Comparison of ENCODE assay signal across 9 cellular contexts in the genomic region with DNA sequence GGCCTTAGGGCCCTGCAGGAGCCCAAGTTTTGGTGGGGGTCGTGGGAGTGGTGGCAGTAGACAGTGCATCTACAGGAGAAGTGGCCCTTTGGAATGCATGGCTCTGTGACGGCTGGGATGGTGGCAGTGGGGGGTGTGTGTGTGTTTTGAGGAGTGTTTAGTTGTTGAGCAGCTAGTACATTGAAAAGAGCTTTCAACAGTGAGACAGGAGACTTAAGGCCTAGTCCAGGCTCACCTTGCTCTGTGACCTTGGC. TPM values are rescaled to one million over a fixed set of nuclear protein-coding genes. Genes with fewer than 3 reads are reported as not detected.
DNase-seq lines count a peak whose midpoint lies in the region; ATAC-seq and TF ChIP-seq lines count a peak whose summit lies in the region.
"Had no signal": no experiment of that assay in that cellular context is flagged by ENCODE, and none has a peak within 500 bp of the region (broad histone marks: within the 10 kb centered on the region; RNA-seq: fewer than 3 reads in every experiment).

No MANE protein-coding gene starts in this region.

- H3K27ac ChIP-seq in cardiac muscle cell (no peak overlapping the region), lower lobe of right lung (peak overlapping the region; percentile 97), upper lobe of left lung (peak overlapping the region; percentile 88 to 98 (median 96))

- in situ Hi-C loops in astrocyte of the spinal cord (cut with HindIII; ENCODE audit: low sequenced_read_pairs) = no loop called here
- in situ Hi-C loops in ACHN (cut with HindIII; ENCODE audit: low pct_ligation_motif_present, low pct_unique_long_range_greater_than_20kb, low sequenced_read_pairs) = no loop called here

- no peak for TF ChIP-seq POLR2A in upper lobe of left lung (IDR thresholded peaks at IDR 0.05)

- no peaks in the 10 kb centered on the region for H3K36me3 ChIP-seq in cardiac muscle cell
- peaks cover 14% of the 10 kb centered on the region for H3K36me3 ChIP-seq in lower lobe of right lung
- H3K36me3 ChIP-seq in upper lobe of left lung = peaks cover 0 to 14% (median 6%) of the 10 kb centered on the region in 4 donors

- H3K27me3 ChIP-seq in cardiac muscle cell = no peaks in the 10 kb centered on the region
- no peaks in the 10 kb centered on the region for H3K27me3 ChIP-seq in lower lobe of right lung (ENCODE audit: low read depth)
- H3K27me3 ChIP-seq in upper lobe of left lung = no peaks in the 10 kb centered on the region

- H3K4me3 ChIP-seq in cardiac muscle cell (peak overlapping the region; percentile 66), astrocyte of the spinal cord (ENCODE audit: low read depth, low read length) (peak overlapping the region; percentile 69), lower lobe of right lung (peak overlapping the region; percentile 88), upper lobe of left lung (peak overlapping the region in 3 of 4 donors; percentile 66 to 76 (median 74))

- no peak for TF ChIP-seq EP300 in upper lobe of left lung (IDR thresholded peaks at IDR 0.05)

- DNase-seq in cardiac muscle cell (ENCODE audit: low read depth in 1 of 2, low spot score in 1 of 2) = no peak
- no peak for DNase-seq in Right ventricle myocardium superior
- DNase-seq in astrocyte of the spinal cord (ENCODE audit: low read depth, low spot score) = no peak
- DNase-seq in lower lobe of right lung = no peak
- DNase-seq in upper lobe of left lung = no peak
- DNase-seq in NCI-H2107 treated with DMSO at 0.1 percent for 48 hours (lab: John Stamatoyannopoulos, UW; ENCODE audit: unreplicated experiment) = no peak
- DNase-seq in ACHN = no peak
- DNase-seq: NK-92 treated with Interleukin-12 subunit alpha and Interleukin-12 subunit beta, amount 100 ng/mL, for 24 hours had no signal

- H3K9me3 ChIP-seq in cardiac muscle cell (ENCODE audit: low read depth) = no peaks in the 10 kb centered on the region
- no peaks in the 10 kb centered on the region for H3K9me3 ChIP-seq in lower lobe of right lung
- H3K9me3 ChIP-seq in upper lobe of left lung = no peaks in the 10 kb centered on the region

- TF ChIP-seq CTCF in cardiac muscle cell (IDR thresholded peaks at IDR 0.05; ENCODE audit: low read depth, low read length) (no peak), astrocyte of the spinal cord (IDR thresholded peaks at IDR 0.05; ENCODE audit: low read depth, low read length) (no peak), lower lobe of right lung (IDR thresholded peaks at IDR 0.05) (no peak), upper lobe of left lung (IDR thresholded peaks at IDR 0.05) (no peak)

- WGBS in upper lobe of left lung, 2 donors = 15 to 22% methylated on average over 2 of the region's 2 CpGs

- intact Hi-C loops in Right ventricle myocardium superior (cut with DNase I) = no loop called here
- intact Hi-C loops in lower lobe of right lung (cut with DNase I) = no loop called here

- ATAC-seq in Right ventricle myocardium superior (ENCODE audit: poor library complexity) (no peak), lower lobe of right lung (no peak), upper lobe of left lung (ENCODE audit: low FRiP score in 2 of 2) (no peak), GM21528 (IDR thresholded peaks at IDR 0.05; ENCODE audit: low FRiP score, unreplicated experiment) (no peak)

- H3K4me1 ChIP-seq in cardiac muscle cell (ENCODE audit: low read depth) = peaks cover 13% of the 10 kb centered on the region
- H3K4me1 ChIP-seq in lower lobe of right lung = peaks cover 29% of the 10 kb centered on the region
- peaks cover 23 to 27% (median 26%) of the 10 kb centered on the region in 4 donors for H3K4me1 ChIP-seq in upper lobe of left lung

RNA-seq across cellular contexts. Expression of gene ZNF775, which starts 27.1 kb away (rescaled TPM):
- 31.7 and 34.3 TPM in 2 replicates for total RNA-seq in cardiac muscle cell
- 29.7 and 40.1 TPM in 2 replicates for polyA plus RNA-seq in cardiac muscle cell
- total RNA-seq in Right ventricle myocardium superior = 3.6 TPM
- total RNA-seq in lower lobe of right lung = 4.5 TPM
- 1 to 10 TPM; 3.0 to 6.5 (median 5.5) TPM for total RNA-seq in upper lobe of left lung

RNA-seq across cellular contexts. Expression of gene REPIN1, which starts 37.6 kb away (rescaled TPM):
- total RNA-seq in cardiac muscle cell = 222 and 270 TPM in 2 replicates
- polyA plus RNA-seq in cardiac muscle cell = 185 and 224 TPM in 2 replicates
- 116 TPM for total RNA-seq in Right ventricle myocardium superior
- 86.0 TPM for total RNA-seq in lower lobe of right lung
- total RNA-seq in upper lobe of left lung = 100 to 1,000 TPM in 4 of 6 donors, 10 to 100 TPM in 2; 65.2 to 125 (median 105) TPM

RNA-seq across cellular contexts. Expression of gene GIMAP8, which starts 44.2 kb away (rescaled TPM):
- total RNA-seq in cardiac muscle cell (0.11 and 0.24 TPM in 2 replicates), Right ventricle myocardium superior (14.4 TPM), lower lobe of right lung (44.4 TPM), upper lobe of left lung (10 to 100 TPM; 15.6 to 39.6 (median 31.7) TPM)
- polyA plus RNA-seq in cardiac muscle cell = 0.31 TPM in 1 of 2 replicates, not detected in the other

Comparison
In these comparisons a context has a peak if more than half of its experiments do, and no peak if none do; other contexts are left out.
1. RNA of gene GIMAP8, which starts 44.2 kb away (total RNA-seq): 44.4 TPM in lower lobe of right lung (single experiment), 15.6 to 39.6 TPM in upper lobe of left lung and 14.4 TPM in Right ventricle myocardium superior (single experiment); 0.11 to 0.24 TPM in cardiac muscle cell; every median in the first group is over 10 times any median in the second.
2. Peak in every context shown above with its lines, with median percentiles within 50 percentile points of each other: H3K4me3 ChIP-seq.